Comparison of ENCODE assay signal across 23 cellular contexts in the genomic region with DNA sequence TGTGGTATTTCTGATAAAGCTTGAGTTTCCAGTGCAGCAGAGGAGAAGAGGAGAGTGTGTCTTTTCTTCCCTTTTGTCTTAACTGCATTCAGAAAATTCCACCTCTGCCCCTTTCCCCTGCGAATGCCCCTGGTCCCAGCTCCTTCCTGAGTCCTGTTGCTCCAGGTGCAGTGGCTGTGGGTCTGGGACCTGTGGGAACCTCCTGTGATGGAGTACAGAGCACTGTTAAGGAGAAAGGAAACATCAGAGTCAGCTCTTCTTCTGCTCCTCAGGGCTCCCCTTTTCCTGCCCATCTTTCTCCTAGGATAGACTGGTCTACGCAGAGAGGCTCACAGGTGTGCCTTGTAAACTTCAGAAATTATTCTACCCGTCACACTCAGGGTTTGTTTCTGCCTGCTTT.
A peak's percentile ranks its signal among the peaks of the same experiment; 100 is the strongest.
DNase-seq lines count a peak whose midpoint lies in the region; ATAC-seq and TF ChIP-seq lines count a peak whose summit lies in the region.
"Had no signal": no experiment of that assay in that cellular context is flagged by ENCODE, and none has a peak within 500 bp of the region (broad histone marks: within the 10 kb centered on the region; RNA-seq: fewer than 3 reads in every experiment).

No MANE protein-coding gene starts in this region.

- no peak for ATAC-seq in GM18868 (IDR thresholded peaks at IDR 0.05; ENCODE audit: unreplicated experiment)
- ATAC-seq: A549, HCT116 had no signal

- DNase-seq in H9, result peak; percentile 31
- no peak for DNase-seq in NT2/D1 (ENCODE audit: low read depth, low spot score)
- no peak for DNase-seq in glutamatergic neuron
- no peak for DNase-seq in activated CD4-positive, alpha-beta T cell treated with anti-CD3 and anti-CD28 coated beads, Interleukin-2, amount 50 U/mL, for 1 hour
- DNase-seq in NCI-H526 treated with DMSO at 0.1 percent for 48 hours (lab: John Stamatoyannopoulos, UW), result no peak
- DNase-seq: CD4-positive, CD25-positive, alpha-beta regulatory T cell; COR-L47; DMS79; GM23248; Kasumi-1; NCI-H1694 treated with DMSO at 0.1 percent for 48 hours; NCI-H2081 treated with DMSO at 0.1 percent for 48 hours; NCI-H2171 treated with DMSO at 0.1 percent for 48 hours; NCI-H524 treated with DMSO at 0.1 percent for 48 hours; PC-9; SHP77 treated with DMSO at 0.1 percent for 48 hours had no signal

- H4K5ac ChIP-seq in H9 (ENCODE audit: insufficient read length, low read depth, low read length), result peak overlapping the region; percentile 84

- H3K9me3 Mint-ChIP-seq in H9 (no peaks in the 10 kb centered on the region; a peak in 2 of 5 replicates), glutamatergic neuron (ENCODE audit: unreplicated experiment) (peaks cover 11% of the 10 kb centered on the region), nephron (peaks cover 4% of the 10 kb centered on the region)

- H3K9me3 ChIP-seq in H9 (ENCODE audit: control insufficient read depth, low read depth, low read length) (no peaks in the 10 kb centered on the region), NT2/D1 (ENCODE audit: insufficient read depth, low read length) (no peaks in the 10 kb centered on the region; the same call in 1 of the 2 replicates)
- H3K9me3 ChIP-seq: A549 had no signal

- peak overlapping the region; percentile 30 for H3T11ph ChIP-seq in H9 (ENCODE audit: low read length)

- H3K27ac Mint-ChIP-seq in H9, result peak overlapping the region in 2 of 3 experiments; percentile 88 to 93
- H3K27ac Mint-ChIP-seq in glutamatergic neuron (ENCODE audit: unreplicated experiment), result peak overlapping the region; percentile 62
- H3K27ac Mint-ChIP-seq in nephron, result peak overlapping the region; percentile 69 to 79 (median 77)
- H3K27ac Mint-ChIP-seq: B cell; CD4-positive, CD25-positive, alpha-beta regulatory T cell had no signal

- peak overlapping the region; percentile 83 for H3K18ac ChIP-seq in H9 (ENCODE audit: insufficient read length, low read depth, low read length)

- no peaks in the 10 kb centered on the region for H3K23me2 ChIP-seq in H9 (ENCODE audit: insufficient read length, low read depth, low read length, poor library complexity, severe bottlenecking)

- H3K4me1 Mint-ChIP-seq in H9 (peaks cover 10 to 13% of the 10 kb centered on the region in 2 experiments), glutamatergic neuron (ENCODE audit: low read depth, unreplicated experiment) (peaks cover 14% of the 10 kb centered on the region), nephron (peaks cover 9% of the 10 kb centered on the region)
- H3K4me1 Mint-ChIP-seq: B cell; CD4-positive, CD25-positive, alpha-beta regulatory T cell had no signal

- H3K79me1 ChIP-seq in H9 (ENCODE audit: insufficient read depth, low read depth, low read length, poor library complexity, severe bottlenecking), result no peaks in the 10 kb centered on the region

- H2BK20ac ChIP-seq in H9 (ENCODE audit: low read depth, low read length, poor library complexity, severe bottlenecking), result no peak overlapping the region

- no peak overlapping the region for H2BK15ac ChIP-seq in H9 (ENCODE audit: low read depth, low read length)

- H4K20me1 ChIP-seq in H9 (ENCODE audit: control insufficient read depth, insufficient read depth, insufficient read length), result no peaks in the 10 kb centered on the region

- H3K4me3 Mint-ChIP-seq in H9, result peak overlapping the region in 1 of 2 experiments; percentile 31; a peak in 3 of 5 replicates
- no peak overlapping the region for H3K4me3 Mint-ChIP-seq in glutamatergic neuron (ENCODE audit: unreplicated experiment)
- no peak overlapping the region for H3K4me3 Mint-ChIP-seq in nephron
- H3K4me3 Mint-ChIP-seq: B cell; CD4-positive, CD25-positive, alpha-beta regulatory T cell had no signal

- no peak overlapping the region for H3K23ac ChIP-seq in H9 (ENCODE audit: insufficient read length, low read depth, low read length)

- no CpG with 5 or more reads among the region's 3 CpGs for WGBS in H9 (ENCODE audit: extremely low coverage, insufficient read length, low lambda C conversion rate)

- H3K79me2 ChIP-seq in H9 (ENCODE audit: insufficient read depth, low read length), result no peaks in the 10 kb centered on the region

- no peak for TF ChIP-seq CTCF in H9 (conservative IDR thresholded peaks at IDR 0.05)
- no peak for TF ChIP-seq CTCF in glutamatergic neuron (IDR thresholded peaks at IDR 0.05; ENCODE audit: partially characterized antibody, unreplicated experiment)
- TF ChIP-seq CTCF in nephron (IDR thresholded peaks at IDR 0.05; ENCODE audit: unreplicated experiment in 3 of 3), result no peak

- no peaks in the 10 kb centered on the region for H3K27me3 Mint-ChIP-seq in H9 (ENCODE audit: low read depth)
- H3K27me3 Mint-ChIP-seq in glutamatergic neuron (ENCODE audit: unreplicated experiment), result peaks cover 6% of the 10 kb centered on the region
- H3K27me3 Mint-ChIP-seq in nephron (ENCODE audit: low read depth), result no peaks in the 10 kb centered on the region

- H3K36me3 Mint-ChIP-seq in H9 (ENCODE audit: insufficient read depth in 1 of 3, low read depth in 3 of 3) (peaks cover 0 to 4% (median 3%) of the 10 kb centered on the region in 3 experiments; a peak in 1 of 7 replicates), glutamatergic neuron (ENCODE audit: unreplicated experiment) (no peaks in the 10 kb centered on the region), nephron (ENCODE audit: low read depth) (peaks cover 15% of the 10 kb centered on the region)
- H3K36me3 Mint-ChIP-seq: CD4-positive, CD25-positive, alpha-beta regulatory T cell had no signal

- H2AK5ac ChIP-seq in H9 (ENCODE audit: insufficient read length, low read length), result peak overlapping the region; percentile 66

- peaks cover 20% of the 10 kb centered on the region; the same call in 1 of the 2 replicates for H3K4me1 ChIP-seq in H9 (ENCODE audit: insufficient read depth, low read length)
- H3K4me1 ChIP-seq in NT2/D1 (ENCODE audit: insufficient read depth, insufficient read length), result peaks cover 10% of the 10 kb centered on the region
- H3K4me1 ChIP-seq: A549 had no signal

- no peak overlapping the region for H2AFZ ChIP-seq in H9 (ENCODE audit: low read length)
- H2AFZ ChIP-seq: GM23248, PC-9 had no signal

- H4K8ac ChIP-seq in H9 (replicated peaks; ENCODE audit: insufficient read length, low read depth, low read length), result no peak overlapping the region

- H3K4me2 ChIP-seq in H9 (ENCODE audit: insufficient read depth, insufficient read length, low read length), result peak overlapping the region; percentile 25
- H3K4me2 ChIP-seq: A549, PC-9 had no signal

- H3K27me3 ChIP-seq in H9 (ENCODE audit: insufficient read depth, low read length) (no peaks in the 10 kb centered on the region), NT2/D1 (ENCODE audit: insufficient read depth, insufficient read length) (no peaks in the 10 kb centered on the region)

- H3K4ac ChIP-seq in H9 (ENCODE audit: low read depth, low read length), result peak overlapping the region; percentile 76; the same call in 1 of the 2 replicates

- no peak overlapping the region for H3K56ac ChIP-seq in H9 (ENCODE audit: insufficient read length, low read depth, low read length)

- no peak overlapping the region for H3K4me3 ChIP-seq in NT2/D1 (ENCODE audit: insufficient read length, low read depth)
- H3K4me3 ChIP-seq: A549, GM23248, PC-9, SK-N-MC had no signal

- H4K91ac ChIP-seq in H9 (ENCODE audit: insufficient read length, low read depth, low read length), result peak overlapping the region; percentile 90

- H2BK5ac ChIP-seq in H9 (ENCODE audit: insufficient read length, low read length), result peak overlapping the region; percentile 47

- no peak overlapping the region for H3K9ac ChIP-seq in H9 (ENCODE audit: extremely low read depth, insufficient read length, low read length)
- peak overlapping the region; percentile 12 for H3K9ac ChIP-seq in NT2/D1 (ENCODE audit: insufficient read length, low read depth)
- H3K9ac ChIP-seq: GM23248 had no signal

- no peaks in the 10 kb centered on the region for H3K36me3 ChIP-seq in NT2/D1 (ENCODE audit: insufficient read depth, insufficient read length, low read length)

- H3K14ac ChIP-seq in H9 (ENCODE audit: insufficient read depth, low read length), result 0 out of 2 replicates have a peak overlapping the region, but pooled peaks have one; percentile 34

- H2BK12ac ChIP-seq in H9 (ENCODE audit: insufficient read length, low read depth, low read length), result peak overlapping the region; percentile 26

- peak overlapping the region; percentile 97 for H3K27ac ChIP-seq in H9 (ENCODE audit: insufficient read length, low read depth, low read length)
- H3K27ac ChIP-seq: A549, GM23248, PC-9, RWPE1, SK-N-MC had no signal

- peak overlapping the region; percentile 28 for H2BK120ac ChIP-seq in H9 (ENCODE audit: low read depth, low read length, poor library complexity, severe bottlenecking)
